Comparison of ENCODE assay signal across 1 cellular context in the genomic region with DNA sequence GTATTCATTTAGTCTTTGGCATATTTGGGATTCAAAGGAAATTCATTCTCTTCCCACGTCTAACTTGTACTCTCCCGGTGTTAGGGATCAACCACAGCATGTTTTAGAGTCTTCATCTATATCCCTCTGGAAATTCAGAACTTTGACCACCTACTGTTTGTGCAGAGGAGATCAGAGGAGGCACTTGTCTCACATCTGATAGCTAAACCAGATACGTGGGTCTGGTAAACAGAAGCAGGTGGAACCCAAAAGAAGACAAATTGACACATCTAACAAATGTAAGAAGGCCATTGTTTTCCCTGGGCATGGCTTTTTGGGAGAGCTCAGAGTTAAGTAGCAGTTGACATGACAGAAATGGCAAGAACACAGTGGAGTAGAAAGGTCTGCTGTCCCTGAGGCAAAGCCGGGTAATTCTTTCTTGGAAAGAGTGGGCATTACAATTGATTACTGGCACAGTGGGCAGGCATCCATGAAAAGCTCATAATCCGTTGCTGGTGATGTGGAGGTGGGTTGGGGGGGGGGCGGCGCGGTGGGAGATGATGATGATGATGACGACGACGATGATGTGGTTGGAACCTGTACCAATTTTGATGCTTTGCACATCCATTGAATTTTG.
TF ChIP-seq lines count a peak whose summit lies in the region.

No MANE protein-coding gene starts in this region.

TF ChIP-seq in HepG2, 621 proteins besides CTCF, POLR2A, EP300 and RAD21 (continued from another document and continues in another):
- TF ChIP-seq THAP7 (CRISPR knock-in tag; IDR thresholded peaks at IDR 0.05) = no peak
- TF ChIP-seq, protein P1, sequence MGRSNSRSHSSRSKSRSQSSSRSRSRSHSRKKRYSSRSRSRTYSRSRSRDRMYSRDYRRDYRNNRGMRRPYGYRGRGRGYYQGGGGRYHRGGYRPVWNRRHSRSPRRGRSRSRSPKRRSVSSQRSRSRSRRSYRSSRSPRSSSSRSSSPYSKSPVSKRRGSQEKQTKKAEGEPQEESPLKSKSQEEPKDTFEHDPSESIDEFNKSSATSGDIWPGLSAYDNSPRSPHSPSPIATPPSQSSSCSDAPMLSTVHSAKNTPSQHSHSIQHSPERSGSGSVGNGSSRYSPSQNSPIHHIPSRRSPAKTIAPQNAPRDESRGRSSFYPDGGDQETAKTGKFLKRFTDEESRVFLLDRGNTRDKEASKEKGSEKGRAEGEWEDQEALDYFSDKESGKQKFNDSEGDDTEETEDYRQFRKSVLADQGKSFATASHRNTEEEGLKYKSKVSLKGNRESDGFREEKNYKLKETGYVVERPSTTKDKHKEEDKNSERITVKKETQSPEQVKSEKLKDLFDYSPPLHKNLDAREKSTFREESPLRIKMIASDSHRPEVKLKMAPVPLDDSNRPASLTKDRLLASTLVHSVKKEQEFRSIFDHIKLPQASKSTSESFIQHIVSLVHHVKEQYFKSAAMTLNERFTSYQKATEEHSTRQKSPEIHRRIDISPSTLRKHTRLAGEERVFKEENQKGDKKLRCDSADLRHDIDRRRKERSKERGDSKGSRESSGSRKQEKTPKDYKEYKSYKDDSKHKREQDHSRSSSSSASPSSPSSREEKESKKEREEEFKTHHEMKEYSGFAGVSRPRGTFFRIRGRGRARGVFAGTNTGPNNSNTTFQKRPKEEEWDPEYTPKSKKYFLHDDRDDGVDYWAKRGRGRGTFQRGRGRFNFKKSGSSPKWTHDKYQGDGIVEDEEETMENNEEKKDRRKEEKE (IDR thresholded peaks at IDR 0.05) = no peak
- peak; percentile 96 for TF ChIP-seq BCL6 (CRISPR knock-in tag; IDR thresholded peaks at IDR 0.05)
- no peak for TF ChIP-seq FOXM1 (CRISPR knock-in tag; IDR thresholded peaks at IDR 0.05)
- no peak; the same call in 1 of the 2 replicates for TF ChIP-seq ZNF317 (CRISPR knock-in tag; IDR thresholded peaks at IDR 0.05)
- TF ChIP-seq SNAPC2 (CRISPR knock-in tag; IDR thresholded peaks at IDR 0.05) = peak; percentile 46; the same call in 1 of the 2 replicates
- TF ChIP-seq POGK (CRISPR knock-in tag; conservative IDR thresholded peaks at IDR 0.05) = no peak
- 0 out of 2 replicates have a peak, but pooled peaks have one; percentile 51 for TF ChIP-seq KMT2B (CRISPR knock-in tag; IDR thresholded peaks at IDR 0.05)
- TF ChIP-seq ZNF460 (CRISPR knock-in tag; IDR thresholded peaks at IDR 0.05; ENCODE audit: borderline replicate concordance) = no peak
- TF ChIP-seq HIVEP1 (CRISPR knock-in tag; IDR thresholded peaks at IDR 0.05) = no peak
- no peak for TF ChIP-seq NKX3-1 (CRISPR knock-in tag; IDR thresholded peaks at IDR 0.05)
- TF ChIP-seq PRDM4 (CRISPR knock-in tag; IDR thresholded peaks at IDR 0.05; ENCODE audit: borderline replicate concordance) = no peak
- TF ChIP-seq, protein P2, sequence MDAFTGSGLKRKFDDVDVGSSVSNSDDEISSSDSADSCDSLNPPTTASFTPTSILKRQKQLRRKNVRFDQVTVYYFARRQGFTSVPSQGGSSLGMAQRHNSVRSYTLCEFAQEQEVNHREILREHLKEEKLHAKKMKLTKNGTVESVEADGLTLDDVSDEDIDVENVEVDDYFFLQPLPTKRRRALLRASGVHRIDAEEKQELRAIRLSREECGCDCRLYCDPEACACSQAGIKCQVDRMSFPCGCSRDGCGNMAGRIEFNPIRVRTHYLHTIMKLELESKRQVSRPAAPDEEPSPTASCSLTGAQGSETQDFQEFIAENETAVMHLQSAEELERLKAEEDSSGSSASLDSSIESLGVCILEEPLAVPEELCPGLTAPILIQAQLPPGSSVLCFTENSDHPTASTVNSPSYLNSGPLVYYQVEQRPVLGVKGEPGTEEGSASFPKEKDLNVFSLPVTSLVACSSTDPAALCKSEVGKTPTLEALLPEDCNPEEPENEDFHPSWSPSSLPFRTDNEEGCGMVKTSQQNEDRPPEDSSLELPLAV (CRISPR knock-in tag; conservative IDR thresholded peaks at IDR 0.05; ENCODE audit: low read depth) = no peak
- TF ChIP-seq CCDC6 (CRISPR knock-in tag; IDR thresholded peaks at IDR 0.05) = peak; percentile 65; the same call in 1 of the 2 replicates
- no peak for TF ChIP-seq ZNF367 (CRISPR knock-in tag; IDR thresholded peaks at IDR 0.05; ENCODE audit: borderline replicate concordance)
- no peak; the same call in 1 of the 2 replicates for TF ChIP-seq ELF1 (CRISPR knock-in tag; IDR thresholded peaks at IDR 0.05)
- no peak for TF ChIP-seq ZNF230 (CRISPR knock-in tag; IDR thresholded peaks at IDR 0.05)
- no peak for TF ChIP-seq SIN3A (IDR thresholded peaks at IDR 0.05; ENCODE audit: borderline replicate concordance, low read depth, low read length)
- 0 out of 2 replicates have a peak, but pooled peaks have one; percentile 50 for TF ChIP-seq ZBTB43 (CRISPR knock-in tag; conservative IDR thresholded peaks at IDR 0.05)
- TF ChIP-seq ZFAT (CRISPR knock-in tag; conservative IDR thresholded peaks at IDR 0.05) = no peak
- no peak for TF ChIP-seq SNAPC5 (CRISPR knock-in tag; IDR thresholded peaks at IDR 0.05; ENCODE audit: borderline replicate concordance)
- TF ChIP-seq GATA4 (IDR thresholded peaks at IDR 0.05; ENCODE audit: borderline replicate concordance, low read depth) = peak; percentile 96
- peak; percentile 4 for TF ChIP-seq PRPF4 (IDR thresholded peaks at IDR 0.05; ENCODE audit: low read depth, low read length, poor library complexity, severe bottlenecking)
- TF ChIP-seq RARA (CRISPR knock-in tag; IDR thresholded peaks at IDR 0.05) = peak; percentile 70
- TF ChIP-seq GATAD1 (CRISPR knock-in tag; IDR thresholded peaks at IDR 0.05) = no peak
- TF ChIP-seq TEAD3 (CRISPR knock-in tag; optimal IDR thresholded peaks at IDR 0.05; ENCODE audit: borderline replicate concordance) = peak; percentile 69
- no peak for TF ChIP-seq GMEB1 (CRISPR knock-in tag; IDR thresholded peaks at IDR 0.05; ENCODE audit: borderline replicate concordance)
- TF ChIP-seq SIN3B (IDR thresholded peaks at IDR 0.05; ENCODE audit: low read length) = no peak
- TF ChIP-seq, protein P3, sequence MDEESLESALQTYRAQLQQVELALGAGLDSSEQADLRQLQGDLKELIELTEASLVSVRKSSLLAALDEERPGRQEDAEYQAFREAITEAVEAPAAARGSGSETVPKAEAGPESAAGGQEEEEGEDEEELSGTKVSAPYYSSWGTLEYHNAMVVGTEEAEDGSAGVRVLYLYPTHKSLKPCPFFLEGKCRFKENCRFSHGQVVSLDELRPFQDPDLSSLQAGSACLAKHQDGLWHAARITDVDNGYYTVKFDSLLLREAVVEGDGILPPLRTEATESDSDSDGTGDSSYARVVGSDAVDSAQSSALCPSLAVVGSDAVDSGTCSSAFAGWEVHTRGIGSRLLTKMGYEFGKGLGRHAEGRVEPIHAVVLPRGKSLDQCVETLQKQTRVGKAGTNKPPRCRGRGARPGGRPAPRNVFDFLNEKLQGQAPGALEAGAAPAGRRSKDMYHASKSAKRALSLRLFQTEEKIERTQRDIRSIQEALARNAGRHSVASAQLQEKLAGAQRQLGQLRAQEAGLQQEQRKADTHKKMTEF (CRISPR knock-in tag; IDR thresholded peaks at IDR 0.05) = peak; percentile 88
- TF ChIP-seq MXD4 (CRISPR knock-in tag; IDR thresholded peaks at IDR 0.05) = 0 out of 2 replicates have a peak, but pooled peaks have one; percentile 48
- TF ChIP-seq ETV5 (CRISPR knock-in tag; IDR thresholded peaks at IDR 0.05; ENCODE audit: borderline replicate concordance) = peak; percentile 75; the same call in 1 of the 2 replicates
- peak; percentile 54; the same call in 1 of the 2 replicates for TF ChIP-seq RXRA (CRISPR knock-in tag; IDR thresholded peaks at IDR 0.05)
- TF ChIP-seq, protein P4, sequence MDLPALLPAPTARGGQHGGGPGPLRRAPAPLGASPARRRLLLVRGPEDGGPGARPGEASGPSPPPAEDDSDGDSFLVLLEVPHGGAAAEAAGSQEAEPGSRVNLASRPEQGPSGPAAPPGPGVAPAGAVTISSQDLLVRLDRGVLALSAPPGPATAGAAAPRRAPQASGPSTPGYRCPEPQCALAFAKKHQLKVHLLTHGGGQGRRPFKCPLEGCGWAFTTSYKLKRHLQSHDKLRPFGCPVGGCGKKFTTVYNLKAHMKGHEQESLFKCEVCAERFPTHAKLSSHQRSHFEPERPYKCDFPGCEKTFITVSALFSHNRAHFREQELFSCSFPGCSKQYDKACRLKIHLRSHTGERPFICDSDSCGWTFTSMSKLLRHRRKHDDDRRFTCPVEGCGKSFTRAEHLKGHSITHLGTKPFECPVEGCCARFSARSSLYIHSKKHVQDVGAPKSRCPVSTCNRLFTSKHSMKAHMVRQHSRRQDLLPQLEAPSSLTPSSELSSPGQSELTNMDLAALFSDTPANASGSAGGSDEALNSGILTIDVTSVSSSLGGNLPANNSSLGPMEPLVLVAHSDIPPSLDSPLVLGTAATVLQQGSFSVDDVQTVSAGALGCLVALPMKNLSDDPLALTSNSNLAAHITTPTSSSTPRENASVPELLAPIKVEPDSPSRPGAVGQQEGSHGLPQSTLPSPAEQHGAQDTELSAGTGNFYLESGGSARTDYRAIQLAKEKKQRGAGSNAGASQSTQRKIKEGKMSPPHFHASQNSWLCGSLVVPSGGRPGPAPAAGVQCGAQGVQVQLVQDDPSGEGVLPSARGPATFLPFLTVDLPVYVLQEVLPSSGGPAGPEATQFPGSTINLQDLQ (CRISPR knock-in tag; IDR thresholded peaks at IDR 0.05) = no peak
- no peak for TF ChIP-seq KLF11 (CRISPR knock-in tag; IDR thresholded peaks at IDR 0.05)
- TF ChIP-seq MYPOP (CRISPR knock-in tag; IDR thresholded peaks at IDR 0.05) = peak; percentile 57; the same call in 1 of the 2 replicates
- TF ChIP-seq, protein P5, sequence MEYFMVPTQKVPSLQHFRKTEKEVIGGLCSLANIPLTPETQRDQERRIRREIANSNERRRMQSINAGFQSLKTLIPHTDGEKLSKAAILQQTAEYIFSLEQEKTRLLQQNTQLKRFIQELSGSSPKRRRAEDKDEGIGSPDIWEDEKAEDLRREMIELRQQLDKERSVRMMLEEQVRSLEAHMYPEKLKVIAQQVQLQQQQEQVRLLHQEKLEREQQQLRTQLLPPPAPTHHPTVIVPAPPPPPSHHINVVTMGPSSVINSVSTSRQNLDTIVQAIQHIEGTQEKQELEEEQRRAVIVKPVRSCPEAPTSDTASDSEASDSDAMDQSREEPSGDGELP (IDR thresholded peaks at IDR 0.05; ENCODE audit: borderline replicate concordance, low read depth) = peak; percentile 88
- TF ChIP-seq ZBTB7A (CRISPR knock-in tag; IDR thresholded peaks at IDR 0.05) = no peak
